23 cellular contexts compared by ENCODE assay signal in genomic region chr3:53100818-53101466, GRCh38. TPM values are rescaled to one million over a fixed set of nuclear protein-coding genes. Genes with fewer than 3 reads are reported as not detected.
DNase-seq lines count a peak whose midpoint lies in the region; ATAC-seq and TF ChIP-seq lines count a peak whose summit lies in the region.
"Had no signal": no experiment of that assay in that cellular context is flagged by ENCODE, and none has a peak within 500 bp of the region (broad histone marks: within the 10 kb centered on the region; RNA-seq: fewer than 3 reads in every experiment).

No MANE protein-coding gene starts in this region.

- no peak overlapping the region for H3K27ac ChIP-seq in DND-41 (ENCODE audit: low read length)
- H3K27ac ChIP-seq in mammary epithelial cell (ENCODE audit: insufficient read depth, low read depth, low read length): no peak overlapping the region
- no peak overlapping the region for H3K27ac ChIP-seq in psoas muscle
- H3K27ac ChIP-seq: prostate gland had no signal

- in situ Hi-C loops in mammary epithelial cell (cut with MboI; ENCODE audit: low sequenced_read_pairs in 2 of 2): no loop called here

- ATAC-seq in activated CD8-positive, alpha-beta memory T cell treated with anti-CD3 and anti-CD28 coated beads, Interleukin-2, amount 10 ng/mL, durations not matched to agents 7 days and 5 days: no peak
- 0 out of 3 replicates have a peak, but pooled peaks have one; percentile 50 for ATAC-seq in DND-41 (ENCODE audit: insufficient read depth, low read depth)
- ATAC-seq in activated CD8-positive, alpha-beta T cell treated with anti-CD3 and anti-CD28 coated beads for 36 hours: no peak
- no peak for ATAC-seq in psoas muscle
- no peak for ATAC-seq in HG02840 (IDR thresholded peaks at IDR 0.05; ENCODE audit: low FRiP score, unreplicated experiment)

- CTCF ChIA-PET in activated CD8-positive, alpha-beta memory T cell treated with anti-CD3 and anti-CD28 coated beads, Interleukin-2, amount 10 ng/mL, durations not matched to agents 7 days and 5 days (lab: Charles Lee): interaction anchor here (2.0 kb wide), 1 partner anchor 13 kb away, joined by 7 read pairs; no protein-coding TSS in a partner anchor
- CTCF ChIA-PET in activated CD8-positive, alpha-beta T cell treated with anti-CD3 and anti-CD28 coated beads for 36 hours (lab: Charles Lee): interaction anchor here (0.8 to 1.6 kb wide), 2 partner anchors 10 to 33 kb away, joined by 4 to 7 read pairs; no protein-coding TSS in a partner anchor
- CTCF ChIA-PET in mammary epithelial cell (lab: Charles Lee; ENCODE audit: low non-redundant PET): no interaction called here

- no peak overlapping the region for H3K4me3 ChIP-seq in DND-41 (ENCODE audit: low read depth in 1 of 2, low read length in 2 of 2)
- no peak overlapping the region for H3K4me3 ChIP-seq in mammary epithelial cell (replicated peaks in 1 of 3; ENCODE audit: insufficient read depth in 1 of 3, low read depth in 2 of 3, low read length in 3 of 3)
- H3K4me3 ChIP-seq in psoas muscle: no peak overlapping the region
- H3K4me3 ChIP-seq: lung, MG63, prostate gland had no signal

- TF ChIP-seq CTCF in DND-41 (IDR thresholded peaks at IDR 0.05; ENCODE audit: borderline replicate concordance, extremely low read depth, low read length, poor library complexity, severe bottlenecking): no peak
- TF ChIP-seq CTCF in activated CD8-positive, alpha-beta T cell treated with anti-CD3 and anti-CD28 coated beads for 36 hours (IDR thresholded peaks at IDR 0.05): no peak
- TF ChIP-seq CTCF in nephron (IDR thresholded peaks at IDR 0.05; ENCODE audit: unreplicated experiment in 3 of 3): no peak
- TF ChIP-seq CTCF in mammary epithelial cell (conservative IDR thresholded peaks at IDR 0.05 in 1 of 2, IDR thresholded peaks at IDR 0.05 in 1 of 2; ENCODE audit: extremely low read depth in 1 of 2, insufficient read depth in 1 of 2, low read depth in 1 of 2, low read length in 2 of 2): no peak
- TF ChIP-seq CTCF in psoas muscle (IDR thresholded peaks at IDR 0.05): no peak

- intact Hi-C loops in activated CD8-positive, alpha-beta T cell treated with anti-CD3 and anti-CD28 coated beads for 36 hours (cut with micrococcal nuclease): no loop called here
- intact Hi-C loops in mammary epithelial cell (cut with micrococcal nuclease): no loop called here
- intact Hi-C loops in psoas muscle (cut with DNase I): no loop called here

- H3K4me1 Mint-ChIP-seq in activated CD8-positive, alpha-beta memory T cell treated with anti-CD3 and anti-CD28 coated beads, Interleukin-2, amount 10 ng/mL, durations not matched to agents 7 days and 5 days: peaks cover 37% of the 10 kb centered on the region
- peaks cover 70% of the 10 kb centered on the region for H3K4me1 Mint-ChIP-seq in activated CD8-positive, alpha-beta T cell treated with anti-CD3 and anti-CD28 coated beads for 36 hours (ENCODE audit: low read depth)
- peaks cover 36% of the 10 kb centered on the region for H3K4me1 Mint-ChIP-seq in nephron

- H3K36me3 Mint-ChIP-seq in activated CD8-positive, alpha-beta memory T cell treated with anti-CD3 and anti-CD28 coated beads, Interleukin-2, amount 10 ng/mL, durations not matched to agents 7 days and 5 days: peaks cover 35% of the 10 kb centered on the region
- H3K36me3 Mint-ChIP-seq in activated CD8-positive, alpha-beta T cell treated with anti-CD3 and anti-CD28 coated beads for 36 hours (ENCODE audit: low read depth): peaks cover 54% of the 10 kb centered on the region
- H3K36me3 Mint-ChIP-seq in nephron (ENCODE audit: low read depth): peaks cover 55% of the 10 kb centered on the region

- WGBS in mammary epithelial cell (ENCODE audit: low coverage, missing lambda C conversion rate): 96% methylated on average over 10 of the region's 12 CpGs
- WGBS in psoas muscle, 3 donors: 71 to 78% (median 72%) methylated on average over 12 of the region's 12 CpGs

- H4K20me1 ChIP-seq in DND-41 (ENCODE audit: insufficient read depth, low read length) (no peaks in the 10 kb centered on the region), mammary epithelial cell (ENCODE audit: insufficient read depth, low read length) (no peaks in the 10 kb centered on the region)

- H2AFZ ChIP-seq in DND-41 (ENCODE audit: low read depth, low read length) (no peak overlapping the region), mammary epithelial cell (ENCODE audit: low read depth, low read length) (no peak overlapping the region)

- POLR2A ChIA-PET in activated CD8-positive, alpha-beta T cell treated with anti-CD3 and anti-CD28 coated beads for 36 hours (lab: Charles Lee): interaction anchor here (1.4 kb wide), 1 partner anchor 9 kb away, joined by 5 read pairs; no protein-coding TSS in a partner anchor

- H3K9me3 Mint-ChIP-seq in activated CD8-positive, alpha-beta memory T cell treated with anti-CD3 and anti-CD28 coated beads, Interleukin-2, amount 10 ng/mL, durations not matched to agents 7 days and 5 days (ENCODE audit: low read depth): no peaks in the 10 kb centered on the region
- no peaks in the 10 kb centered on the region for H3K9me3 Mint-ChIP-seq in activated CD8-positive, alpha-beta T cell treated with anti-CD3 and anti-CD28 coated beads for 36 hours
- no peaks in the 10 kb centered on the region for H3K9me3 Mint-ChIP-seq in nephron
- H3K9me3 Mint-ChIP-seq: brain, type B pancreatic cell had no signal

- no peak overlapping the region for H3K9ac ChIP-seq in DND-41 (ENCODE audit: low read depth, low read length)
- H3K9ac ChIP-seq in mammary epithelial cell (ENCODE audit: insufficient read depth, low read length): no peak overlapping the region

- peak overlapping the region; percentile 43 for H3K27ac Mint-ChIP-seq in activated CD8-positive, alpha-beta memory T cell treated with anti-CD3 and anti-CD28 coated beads, Interleukin-2, amount 10 ng/mL, durations not matched to agents 7 days and 5 days
- H3K27ac Mint-ChIP-seq in activated CD8-positive, alpha-beta T cell treated with anti-CD3 and anti-CD28 coated beads for 36 hours: peak overlapping the region; percentile 89
- H3K27ac Mint-ChIP-seq in nephron: peak overlapping the region; percentile 14 to 56 (median 21)
- H3K27ac Mint-ChIP-seq: B cell, type B pancreatic cell had no signal

- H3K79me2 ChIP-seq in DND-41 (ENCODE audit: insufficient read depth, low read length): no peaks in the 10 kb centered on the region
- no peaks in the 10 kb centered on the region for H3K79me2 ChIP-seq in mammary epithelial cell (ENCODE audit: insufficient read depth, low read length)

- H3K36me3 ChIP-seq in DND-41 (ENCODE audit: insufficient read depth, low read length) (peaks cover 72% of the 10 kb centered on the region), mammary epithelial cell (ENCODE audit: insufficient read depth, low read length) (peaks cover 12% of the 10 kb centered on the region), psoas muscle (ENCODE audit: insufficient read depth in 1 of 2, low read depth in 1 of 2) (peaks cover 0 to 99% of the 10 kb centered on the region in 2 donors)
- H3K36me3 ChIP-seq: prostate gland had no signal

- no peak overlapping the region for H3K4me3 Mint-ChIP-seq in activated CD8-positive, alpha-beta memory T cell treated with anti-CD3 and anti-CD28 coated beads, Interleukin-2, amount 10 ng/mL, durations not matched to agents 7 days and 5 days
- H3K4me3 Mint-ChIP-seq in activated CD8-positive, alpha-beta T cell treated with anti-CD3 and anti-CD28 coated beads for 36 hours: peak overlapping the region; percentile 19
- no peak overlapping the region for H3K4me3 Mint-ChIP-seq in nephron
- H3K4me3 Mint-ChIP-seq: B cell, brain, type B pancreatic cell had no signal

- no TSS peak for BruUV-seq in mammary epithelial cell (replicated peaks; lab: Mats Ljungman, UMichigan)

- H3K27me3 ChIP-seq in DND-41 (ENCODE audit: insufficient read depth, low read length, poor library complexity): no peaks in the 10 kb centered on the region
- H3K27me3 ChIP-seq in mammary epithelial cell (ENCODE audit: insufficient read depth, low read length): no peaks in the 10 kb centered on the region
- no peaks in the 10 kb centered on the region for H3K27me3 ChIP-seq in psoas muscle (ENCODE audit: insufficient read depth in 3 of 3, low read length in 2 of 3)
- H3K27me3 ChIP-seq: MG63 had no signal

- no peaks in the 10 kb centered on the region for H3K4me1 ChIP-seq in DND-41 (ENCODE audit: insufficient read depth, low read length)
- H3K4me1 ChIP-seq in mammary epithelial cell (ENCODE audit: insufficient read depth, low read length): no peaks in the 10 kb centered on the region
- H3K4me1 ChIP-seq in psoas muscle: no peaks in the 10 kb centered on the region
- H3K4me1 ChIP-seq: prostate gland had no signal

- no peak for DNase-seq in activated CD8-positive, alpha-beta memory T cell treated with anti-CD3 and anti-CD28 coated beads, Interleukin-2, amount 10 ng/mL, durations not matched to agents 7 days and 5 days
- no peak for DNase-seq in activated CD8-positive, alpha-beta memory T cell treated with anti-CD3 and anti-CD28 coated beads, Interleukin-2, amount 50 U/mL, for 48 hours
- DNase-seq in DND-41: peak; percentile 18
- DNase-seq in activated CD8-positive, alpha-beta T cell treated with anti-CD3 and anti-CD28 coated beads for 36 hours: no peak
- no peak for DNase-seq in mammary epithelial cell
- no peak for DNase-seq in psoas muscle
- DNase-seq: activated T-cell treated with anti-CD3 and anti-CD28 coated beads, Interleukin-2, amount 50 U/mL, for 1 hour; COR-L47; GF-D8; glutamatergic neuron; MG63; NCI-H1417; NCI-H2081 treated with DMSO at 0.1 percent for 48 hours; OCI-M1; SHP77; SW 1271 had no signal

- dilution Hi-C loops in mammary epithelial cell (cut with HindIII; ENCODE audit: low sequenced_read_pairs): no loop called here

- H3K4me2 ChIP-seq in DND-41 (ENCODE audit: insufficient read depth, low read length) (no peak overlapping the region), mammary epithelial cell (ENCODE audit: insufficient read depth, low read depth, low read length) (no peak overlapping the region)

- H3K27me3 Mint-ChIP-seq in activated CD8-positive, alpha-beta memory T cell treated with anti-CD3 and anti-CD28 coated beads, Interleukin-2, amount 10 ng/mL, durations not matched to agents 7 days and 5 days: no peaks in the 10 kb centered on the region
- no peaks in the 10 kb centered on the region for H3K27me3 Mint-ChIP-seq in activated CD8-positive, alpha-beta T cell treated with anti-CD3 and anti-CD28 coated beads for 36 hours
- H3K27me3 Mint-ChIP-seq in nephron (ENCODE audit: low read depth): no peaks in the 10 kb centered on the region
- H3K27me3 Mint-ChIP-seq: B cell, brain, type B pancreatic cell had no signal

- H3K9me3 ChIP-seq in DND-41 (ENCODE audit: insufficient read depth, low read length, severe bottlenecking) (no peaks in the 10 kb centered on the region), mammary epithelial cell (replicated peaks; ENCODE audit: insufficient read depth, low read length) (no peaks in the 10 kb centered on the region), psoas muscle (no peaks in the 10 kb centered on the region)
- H3K9me3 ChIP-seq: MG63, prostate gland had no signal

RNA-seq across cellular contexts. Expression of gene RFT1, which starts 29.3 kb away (rescaled TPM):
- total RNA-seq in activated CD8-positive, alpha-beta memory T cell treated with anti-CD3 and anti-CD28 coated beads, Interleukin-2, amount 10 ng/mL, durations not matched to agents 7 days and 5 days: 10 to 100 TPM; 32.4 to 38.3 TPM
- total RNA-seq in activated CD8-positive, alpha-beta T cell treated with anti-CD3 and anti-CD28 coated beads for 36 hours: 10 to 100 TPM; 42.5 to 42.9 TPM
- total RNA-seq in mammary epithelial cell (10 to 100 TPM; 15.2 to 29.3 TPM), psoas muscle (1 to 10 TPM; 5.7 to 8.8 (median 6.5) TPM)
- polyA plus RNA-seq in mammary epithelial cell (23.4 TPM), psoas muscle (10 to 100 TPM in 1 of 3 donors, 1 to 10 TPM in 2; 5.4 to 13.2 (median 8.1) TPM)
- 52.3 TPM for polyA minus RNA-seq in mammary epithelial cell

RNA-seq across cellular contexts. Expression of gene SFMBT1, which starts 55.1 kb away (rescaled TPM):
- total RNA-seq in activated CD8-positive, alpha-beta memory T cell treated with anti-CD3 and anti-CD28 coated beads, Interleukin-2, amount 10 ng/mL, durations not matched to agents 7 days and 5 days: 10 to 100 TPM; 25.9 to 29.7 TPM
- total RNA-seq in activated CD8-positive, alpha-beta T cell treated with anti-CD3 and anti-CD28 coated beads for 36 hours: 10 to 100 TPM; 17.8 to 20.1 TPM
- total RNA-seq in mammary epithelial cell (10 to 100 TPM in 1 of 2 donors, 1 to 10 TPM in 1; 8.7 to 21.5 TPM), psoas muscle (10 to 100 TPM; 16.0 to 25.0 (median 16.8) TPM)
- polyA plus RNA-seq in mammary epithelial cell (5.7 TPM), psoas muscle (10 to 100 TPM in 1 of 3 donors, 1 to 10 TPM in 2; 6.7 to 20.6 (median 6.9) TPM)
- 40.5 TPM for polyA minus RNA-seq in mammary epithelial cell

Comparison
In these comparisons a context has a peak if more than half of its experiments do, and no peak if none do; other contexts are left out.
1. H3K27ac Mint-ChIP-seq: peak in every context shown above with its lines; median percentile 89 in activated CD8-positive, alpha-beta T cell treated with anti-CD3 and anti-CD28 coated beads for 36 hours; 43 in activated CD8-positive, alpha-beta memory T cell treated with anti-CD3 and anti-CD28 coated beads, Interleukin-2, amount 10 ng/mL, durations not matched to agents 7 days and 5 days; 21 in nephron.